Comparison of ENCODE assay signal across 1 cellular context in genomic region chr12:68838046-68838886, GRCh38.
TF ChIP-seq lines count a peak whose summit lies in the region.

No MANE protein-coding gene starts in this region.

TF ChIP-seq in GM12878, 131 proteins besides CTCF, POLR2A, EP300 and RAD21:
- peak; percentile 84 for TF ChIP-seq POLR2AphosphoS5 (IDR thresholded peaks at IDR 0.05; ENCODE audit: low read length)
- TF ChIP-seq SUZ12 (IDR thresholded peaks at IDR 0.05; ENCODE audit: unreplicated experiment) = no peak
